14 cellular contexts compared by ENCODE assay signal in genomic region chr10:96998329-96998888, GRCh38.
DNase-seq lines count a peak whose midpoint lies in the region; TF ChIP-seq lines count a peak whose summit lies in the region.
"Had no signal": no experiment of that assay in that cellular context is flagged by ENCODE, and none has a peak within 500 bp of the region (broad histone marks: within the 10 kb centered on the region; RNA-seq: fewer than 3 reads in every experiment).

No MANE protein-coding gene starts in this region.

- peak; percentile 51 for DNase-seq in ELR (ENCODE audit: low read depth)
- peak; percentile 98 for DNase-seq in NCI-H510A treated with DMSO at 0.1 percent for 48 hours (lab: John Stamatoyannopoulos, UW)
- DNase-seq in fibroblast of gingiva (ENCODE audit: low read depth): peak; percentile 6
- DNase-seq in ovary: peak in 4 of 5 donors; percentile 36 to 65 (median 64)
- DNase-seq in NCI-H1436 treated with DMSO at 0.1 percent for 48 hours (lab: John Stamatoyannopoulos, UW): no peak
- DNase-seq in SKM-1 (lab: John Stamatoyannopoulos, UW; ENCODE audit: unreplicated experiment): no peak
- DNase-seq in esophagus squamous epithelium (lab: John Stamatoyannopoulos, UW): no peak
- DNase-seq: activated CD8-positive, alpha-beta T cell treated with anti-CD3 and anti-CD28 coated beads, Interleukin-2, amount 10 ng/mL, durations not matched to agents 7 days and 5 days; activated naive CD4-positive, alpha-beta T cell treated with Interleukin-2 at 50 U/mL for 16 hours; NCI-H2107; stimulated activated CD4-positive, alpha-beta T cell treated with anti-CD3 and anti-CD28 coated beads, Interleukin-4, amount 100 ng/mL, for 24 hours; stimulated activated naive CD4-positive, alpha-beta T cell treated with Interleukin-2 at 50 U/mL for 16 hours; T-helper 17 cell had no signal

- no peak for TF ChIP-seq EP300 in ovary (IDR thresholded peaks at IDR 0.05)

- peaks cover 12% of the 10 kb centered on the region for H3K4me1 ChIP-seq in ovary (ENCODE audit: insufficient read depth)
- no peaks in the 10 kb centered on the region for H3K4me1 ChIP-seq in esophagus squamous epithelium
- H3K4me1 ChIP-seq: parathyroid adenoma had no signal

- H3K27ac ChIP-seq in ovary (no peak overlapping the region), esophagus squamous epithelium (no peak overlapping the region)
- H3K27ac ChIP-seq: parathyroid adenoma had no signal

- intact Hi-C loops in ovary (cut with DNase I): no loop called here
- intact Hi-C loops in esophagus squamous epithelium (cut with DNase I): no loop called here

- 66 to 78% (median 76%) methylated on average over 14 of the region's 14 CpGs for WGBS in ovary, 3 donors
- 78 to 89% methylated on average over 9 to 10 of the region's 14 CpGs for WGBS in esophagus squamous epithelium, 2 donors

- TF ChIP-seq CTCF in ovary (IDR thresholded peaks at IDR 0.05) (no peak), esophagus squamous epithelium (IDR thresholded peaks at IDR 0.05) (no peak)

- no peaks in the 10 kb centered on the region for H3K36me3 ChIP-seq in ovary
- H3K36me3 ChIP-seq in esophagus squamous epithelium: no peaks in the 10 kb centered on the region

- H3K9me3 ChIP-seq in ovary (no peaks in the 10 kb centered on the region), esophagus squamous epithelium (no peaks in the 10 kb centered on the region)

- H3K27me3 ChIP-seq in ovary (no peaks in the 10 kb centered on the region), esophagus squamous epithelium (no peaks in the 10 kb centered on the region)

- TF ChIP-seq POLR2A in ovary (IDR thresholded peaks at IDR 0.05): no peak
- no peak for TF ChIP-seq POLR2A in esophagus squamous epithelium (IDR thresholded peaks at IDR 0.05)

- H3K4me3 ChIP-seq in ovary (no peak overlapping the region), esophagus squamous epithelium (no peak overlapping the region)

Comparison
In these comparisons a context has a peak if more than half of its experiments do, and no peak if none do; other contexts are left out.
1. DNase-seq: peak in ELR (single experiment), NCI-H510A treated with DMSO at 0.1 percent for 48 hours (single experiment), fibroblast of gingiva (single experiment) and ovary (4 of 5); none in NCI-H1436 treated with DMSO at 0.1 percent for 48 hours (single experiment), SKM-1 (single experiment) and esophagus squamous epithelium (single experiment).